Comparison of ENCODE assay signal across 1 cellular context in genomic region chr2:73822991-73823390, GRCh38.
TF ChIP-seq lines count a peak whose summit lies in the region.

No MANE protein-coding gene starts in this region.

TF ChIP-seq in HepG2, 621 proteins besides CTCF, POLR2A, EP300 and RAD21 (continued from another document):
- TF ChIP-seq MLXIP (CRISPR knock-in tag; IDR thresholded peaks at IDR 0.05; ENCODE audit: borderline replicate concordance), result no peak
- no peak for TF ChIP-seq ZBTB7A (CRISPR knock-in tag; IDR thresholded peaks at IDR 0.05)
TF ChIP-seq in HepG2: peak in this region for 1.
